Comparison of ENCODE assay signal across 26 cellular contexts in the genomic region with DNA sequence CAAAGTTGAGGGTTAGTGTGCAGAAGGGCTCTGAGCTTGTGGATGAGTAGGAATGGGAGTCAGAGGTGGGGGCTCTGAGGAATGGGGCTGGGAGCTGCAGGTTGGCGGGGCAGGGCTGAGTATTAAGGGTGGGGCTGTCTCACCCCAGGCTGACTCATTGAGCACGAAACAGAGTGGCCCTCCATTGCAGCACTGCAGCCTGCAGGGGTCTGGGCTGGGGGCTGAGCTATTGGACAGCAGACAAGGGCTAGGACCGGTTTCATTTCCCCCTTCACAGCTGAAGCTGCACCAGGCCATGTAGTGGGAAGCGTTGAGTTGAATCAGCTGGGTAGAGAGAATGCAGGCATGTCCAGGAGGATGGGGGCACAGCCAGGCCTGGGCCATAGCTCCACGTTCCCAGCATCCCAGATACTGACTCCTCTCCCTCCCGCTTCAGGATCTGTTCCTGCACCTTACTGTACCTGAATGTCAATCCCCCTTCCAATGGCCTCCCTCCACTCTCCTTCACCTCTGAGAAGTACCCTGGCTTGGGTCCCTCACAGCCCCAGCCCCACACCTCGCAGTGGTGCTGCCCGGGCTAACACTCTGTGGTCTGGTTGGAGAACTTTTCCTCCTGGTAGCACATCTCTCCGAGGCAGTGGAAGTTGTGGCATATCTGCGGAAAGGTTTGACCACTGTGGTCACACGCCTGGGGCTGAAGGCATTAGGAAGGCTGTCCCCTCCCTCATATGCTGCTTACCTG. TPM values are rescaled to one million over a fixed set of nuclear protein-coding genes. Genes with fewer than 3 reads are reported as not detected.
DNase-seq lines count a peak whose midpoint lies in the region; ATAC-seq, FAIRE-seq and TF ChIP-seq lines count a peak whose summit lies in the region.
"Had no signal": no experiment of that assay in that cellular context is flagged by ENCODE, and none has a peak within 500 bp of the region (broad histone marks: within the 10 kb centered on the region; RNA-seq: fewer than 3 reads in every experiment).

No MANE protein-coding gene starts in this region.

- H3K36me3 ChIP-seq in HepG2 (replicated peaks in 1 of 2; ENCODE audit: control insufficient read depth in 1 of 2, insufficient read depth in 2 of 2, low read length in 2 of 2) (no peaks in the 10 kb centered on the region), right lobe of liver (no peaks in the 10 kb centered on the region), RWPE2 (ENCODE audit: low read depth) (no peaks in the 10 kb centered on the region), Peyer's patch (no peaks in the 10 kb centered on the region)

- TF ChIP-seq RAD21 in HepG2 (CRISPR knock-in tag; IDR thresholded peaks at IDR 0.05), result no peak

- TF ChIP-seq POLR2A in HepG2 (IDR thresholded peaks at IDR 0.05; ENCODE audit: insufficient read depth in 1 of 2, low read depth in 2 of 2, low read length in 2 of 2) (no peak), right lobe of liver (IDR thresholded peaks at IDR 0.05) (no peak), Peyer's patch (IDR thresholded peaks at IDR 0.05) (no peak)

- H3K4me3 ChIP-seq in HepG2 (replicated peaks in 1 of 3; ENCODE audit: insufficient read depth in 1 of 3, low read depth in 2 of 3, low read length in 3 of 3), result peak overlapping the region in 1 of 3 experiments; percentile 44; a peak in 1 of 6 replicates
- no peak overlapping the region for H3K4me3 ChIP-seq in right lobe of liver
- H3K4me3 ChIP-seq in RWPE2 (ENCODE audit: severe bottlenecking), result no peak overlapping the region
- H3K4me3 ChIP-seq in Peyer's patch, result no peak overlapping the region

- CTCF ChIA-PET in HepG2 (lab: Yijun Ruan, JAX; ENCODE audit: low intra/inter-chr PET ratio, low total read pairs), result no interaction called here

- H3K4me2 ChIP-seq in HepG2 (ENCODE audit: low read depth, low read length), result peak overlapping the region; percentile 51

- FAIRE-seq in HepG2 (lab: Jason Lieb, UNC), result no peak
- FAIRE-seq: GM12892, small intestine, urothelium cell line had no signal

- TF ChIP-seq CTCF in HepG2 (CRISPR knock-in tag; IDR thresholded peaks at IDR 0.05) (no peak), right lobe of liver (IDR thresholded peaks at IDR 0.05) (no peak), RWPE2 (IDR thresholded peaks at IDR 0.05; ENCODE audit: poor library complexity, severe bottlenecking) (no peak), foreskin keratinocyte (conservative IDR thresholded peaks at IDR 0.05) (no peak), Peyer's patch (IDR thresholded peaks at IDR 0.05) (no peak)

- intact Hi-C loops in HepG2 (cut with micrococcal nuclease; ENCODE audit: unreplicated experiment) (no loop called here), right lobe of liver (cut with DNase I) (no loop called here)

- no TSS peak for BruUV-seq in HepG2 (replicated peaks; lab: Mats Ljungman, UMichigan)

- H3K79me2 ChIP-seq in HepG2 (ENCODE audit: insufficient read depth, low read length), result no peaks in the 10 kb centered on the region

- WGBS in HepG2 (ENCODE audit: low lambda C conversion rate), result 40% methylated on average over 10 of the region's 11 CpGs
- 88% methylated on average over 5 of the region's 11 CpGs for WGBS in right lobe of liver (ENCODE audit: insufficient coverage, low coverage, low lambda C conversion rate, missing lambda C conversion rate)

- H3K4me1 ChIP-seq in HepG2 (ENCODE audit: insufficient read depth, low read length) (peaks cover 71% of the 10 kb centered on the region), right lobe of liver (peaks cover 0 to 4% (median 0%) of the 10 kb centered on the region in 4 donors), RWPE2 (ENCODE audit: insufficient read depth, poor library complexity, severe bottlenecking) (no peaks in the 10 kb centered on the region), foreskin keratinocyte (no peaks in the 10 kb centered on the region), Peyer's patch (peaks cover 0 to 12% (median 2%) of the 10 kb centered on the region in 4 donors)

- DNase-seq in HepG2 (ENCODE audit: low spot score), result no peak
- DNase-seq in right lobe of liver, result no peak
- DNase-seq in RWPE2 (ENCODE audit: low spot score), result no peak
- DNase-seq in foreskin keratinocyte, result no peak
- no peak for DNase-seq in Peyer's patch
- no peak for DNase-seq in NCI-H1436 (lab: John Stamatoyannopoulos, UW)
- DNase-seq in NCI-H2227 treated with DMSO at 0.1 percent for 48 hours (lab: John Stamatoyannopoulos, UW), result no peak
- DNase-seq: ACHN; activated B cell treated with CpG ODN at 0.5 μM for 24 hours; activated CD4-positive, alpha-beta T cell treated with anti-CD3 and anti-CD28 coated beads, Interleukin-2, amount 50 U/mL, for 48 hours; cerebellar nuclear complex; effector CD4-positive, alpha-beta T cell; erythroblast; foreskin fibroblast; naive B cell; NCI-H146; NCI-H2171; NCI-H524 treated with DMSO at 0.1 percent for 48 hours; NK-92 treated with Interleukin-12 subunit alpha and Interleukin-12 subunit beta, amount 100 ng/mL, for 24 hours; small intestine; stimulated activated CD4-positive, alpha-beta T cell treated with anti-CD3 and anti-CD28 coated beads, Interleukin-1b, Interleukin-23, amount 100 ng/mL, for 48 hours had no signal

- in situ Hi-C loops in HepG2 (cut with HindIII; ENCODE audit: extremely low pct_ligation_motif_present, low pct_unique_long_range_greater_than_20kb), result no loop called here

- H3K9me3 ChIP-seq in HepG2 (ENCODE audit: low read length) (no peaks in the 10 kb centered on the region), right lobe of liver (no peaks in the 10 kb centered on the region), RWPE2 (ENCODE audit: severe bottlenecking) (no peaks in the 10 kb centered on the region), Peyer's patch (no peaks in the 10 kb centered on the region)

- ATAC-seq in HepG2 (peak; percentile 2), right lobe of liver (no peak), RWPE2 (ENCODE audit: low read depth) (peak; percentile 8; the same call in 1 of the 3 replicates), foreskin keratinocyte (peak; percentile 12), GM21367 (IDR thresholded peaks at IDR 0.05; ENCODE audit: unreplicated experiment) (no peak)
- ATAC-seq: left lobe of liver had no signal

- TF ChIP-seq EP300 in HepG2 (IDR thresholded peaks at IDR 0.05; ENCODE audit: low read depth in 2 of 2, low read length in 2 of 2), result no peak
- TF ChIP-seq EP300 in HepG2 (CRISPR knock-in tag; IDR thresholded peaks at IDR 0.05; ENCODE audit: borderline replicate concordance), result no peak

- no peak overlapping the region for H2AFZ ChIP-seq in HepG2 (ENCODE audit: low read length)

- H3K27me3 ChIP-seq in HepG2 (ENCODE audit: control insufficient read depth in 1 of 2, insufficient read depth in 2 of 2, low read length in 2 of 2), result no peaks in the 10 kb centered on the region; a peak in 1 of 5 replicates
- H3K27me3 ChIP-seq in right lobe of liver, result no peaks in the 10 kb centered on the region
- H3K27me3 ChIP-seq in RWPE2 (ENCODE audit: insufficient read depth, poor library complexity, severe bottlenecking), result no peaks in the 10 kb centered on the region
- H3K27me3 ChIP-seq in foreskin keratinocyte, result no peaks in the 10 kb centered on the region
- H3K27me3 ChIP-seq in Peyer's patch, result no peaks in the 10 kb centered on the region

- H4K20me1 ChIP-seq in HepG2 (ENCODE audit: insufficient read depth, low read length), result no peaks in the 10 kb centered on the region

- H3K27ac ChIP-seq in HepG2 (ENCODE audit: extremely low read length, insufficient read depth, low read length), result no peak overlapping the region
- no peak overlapping the region for H3K27ac ChIP-seq in right lobe of liver
- no peak overlapping the region for H3K27ac ChIP-seq in RWPE2 (ENCODE audit: poor library complexity, severe bottlenecking)
- H3K27ac ChIP-seq in foreskin keratinocyte, result no peak overlapping the region
- no peak overlapping the region for H3K27ac ChIP-seq in Peyer's patch
- H3K27ac ChIP-seq: RWPE1 had no signal

- POLR2A ChIA-PET in HepG2 (lab: Yijun Ruan, JAX), result interaction anchor here (3.5 kb wide), 1 partner anchor 11 kb away, joined by 13 read pairs; no protein-coding TSS in a partner anchor

- H3K9ac ChIP-seq in HepG2 (ENCODE audit: insufficient read depth, low read depth, low read length), result no peak overlapping the region

RNA-seq across cellular contexts. Expression of gene INPP5B, which starts 4.4 kb away (rescaled TPM):
- total RNA-seq in HepG2 (2016; rRNA removed; fragmentation: Illumina TruSeq; extraction: Trizol) (9.0 and 9.1 TPM in 2 replicates), right lobe of liver (10 to 100 TPM; 10.5 to 23.1 (median 14.6) TPM), foreskin keratinocyte (7.3 and 8.0 TPM in 2 replicates), Peyer's patch (10 to 100 TPM; 24.7 to 56.9 (median 35.3) TPM)
- total RNA-seq in HepG2 (2016; cell fraction: cytosol; rRNA removed; fragmentation: Illumina TruSeq; extraction: Trizol; ENCODE audit: low read depth), result 3.6 and 5.3 TPM in 2 replicates
- total RNA-seq in HepG2 (2016; cell fraction: insoluble cytoplasmic fraction; rRNA removed; fragmentation: Illumina TruSeq; extraction: Trizol), result 8.8 and 11.3 TPM in 2 replicates
- total RNA-seq in HepG2 (2016; cell fraction: membrane; rRNA removed; fragmentation: Illumina TruSeq; extraction: Trizol), result 3.4 and 3.8 TPM in 2 replicates
- total RNA-seq in HepG2 (2016; cell fraction: nucleus; rRNA removed; fragmentation: Illumina TruSeq; extraction: Trizol), result 7.2 and 10.1 TPM in 2 replicates
- polyA plus RNA-seq in HepG2 (2011; rRNA removed) (9.8 and 10.9 TPM in 2 replicates), foreskin keratinocyte (2.7 and 3.2 TPM in 2 replicates)
- 5.7 and 7.2 TPM in 2 replicates for polyA plus RNA-seq in HepG2 (2011; cell fraction: cytosol; rRNA removed)
- polyA plus RNA-seq in HepG2 (2011; cell fraction: nucleus; rRNA removed), result 13.9 and 16.7 TPM in 2 replicates
- polyA plus RNA-seq in HepG2 (2012), result 6.0 and 6.2 TPM in 2 replicates
- polyA plus RNA-seq in HepG2 (2016; cell fraction: cytosol; fragmentation: Illumina TruSeq; extraction: Trizol; ENCODE audit: low read depth), result 0.57 and 0.60 TPM in 2 replicates
- 5.8 and 6.1 TPM in 2 replicates for polyA plus RNA-seq in HepG2 (2016; cell fraction: insoluble cytoplasmic fraction; fragmentation: Illumina TruSeq; extraction: Trizol; ENCODE audit: low read depth)
- 1.4 and 1.6 TPM in 2 replicates for polyA plus RNA-seq in HepG2 (2016; cell fraction: membrane; fragmentation: Illumina TruSeq; extraction: Trizol; ENCODE audit: low read depth)
- 9.0 and 10.2 TPM in 2 replicates for polyA plus RNA-seq in HepG2 (2016; cell fraction: nucleus; fragmentation: Illumina TruSeq; extraction: Trizol; ENCODE audit: insufficient read depth, low read depth)
- 10.5 and 25.4 TPM in 2 replicates for polyA minus RNA-seq in HepG2 (2011; rRNA and poly(A)+ RNA removed; ENCODE audit: low replicate concordance)
- polyA minus RNA-seq in HepG2 (2011; cell fraction: cytosol; rRNA and poly(A)+ RNA removed), result 6.4 and 9.1 TPM in 2 replicates
- 20.9 and 33.6 TPM in 2 replicates for polyA minus RNA-seq in HepG2 (2011; cell fraction: nucleus; rRNA and poly(A)+ RNA removed)

RNA-seq across cellular contexts. Expression of gene SF3A3, which starts 38.6 kb away (rescaled TPM):
- 122 and 189 TPM in 2 replicates for total RNA-seq in HepG2 (2016; rRNA removed; fragmentation: Illumina TruSeq; extraction: Trizol)
- 18.5 and 25.3 TPM in 2 replicates for total RNA-seq in HepG2 (2016; cell fraction: cytosol; rRNA removed; fragmentation: Illumina TruSeq; extraction: Trizol; ENCODE audit: low read depth)
- total RNA-seq in HepG2 (2016; cell fraction: insoluble cytoplasmic fraction; rRNA removed; fragmentation: Illumina TruSeq; extraction: Trizol), result 132 and 186 TPM in 2 replicates
- total RNA-seq in HepG2 (2016; cell fraction: membrane; rRNA removed; fragmentation: Illumina TruSeq; extraction: Trizol), result 29.8 and 36.9 TPM in 2 replicates
- 74.7 and 82.3 TPM in 2 replicates for total RNA-seq in HepG2 (2016; cell fraction: nucleus; rRNA removed; fragmentation: Illumina TruSeq; extraction: Trizol)
- polyA plus RNA-seq in HepG2 (2011; rRNA removed), result 24.1 and 31.6 TPM in 2 replicates
- 16.2 and 22.5 TPM in 2 replicates for polyA plus RNA-seq in HepG2 (2011; cell fraction: cytosol; rRNA removed)
- polyA plus RNA-seq in HepG2 (2011; cell fraction: nucleus; rRNA removed), result 24.3 and 33.1 TPM in 2 replicates
- 47.3 and 68.3 TPM in 2 replicates for polyA plus RNA-seq in HepG2 (2012)
- polyA plus RNA-seq in HepG2 (2016; cell fraction: cytosol; fragmentation: Illumina TruSeq; extraction: Trizol; ENCODE audit: low read depth), result 8.8 and 10.6 TPM in 2 replicates
- polyA plus RNA-seq in HepG2 (2016; cell fraction: insoluble cytoplasmic fraction; fragmentation: Illumina TruSeq; extraction: Trizol; ENCODE audit: low read depth), result 124 and 134 TPM in 2 replicates
- 11.0 and 11.3 TPM in 2 replicates for polyA plus RNA-seq in HepG2 (2016; cell fraction: membrane; fragmentation: Illumina TruSeq; extraction: Trizol; ENCODE audit: low read depth)
- polyA plus RNA-seq in HepG2 (2016; cell fraction: nucleus; fragmentation: Illumina TruSeq; extraction: Trizol; ENCODE audit: insufficient read depth, low read depth), result 54.3 and 57.2 TPM in 2 replicates
- 13.7 and 41.0 TPM in 2 replicates for polyA minus RNA-seq in HepG2 (2011; rRNA and poly(A)+ RNA removed; ENCODE audit: low replicate concordance)
- 34.7 and 37.0 TPM in 2 replicates for polyA minus RNA-seq in HepG2 (2011; cell fraction: cytosol; rRNA and poly(A)+ RNA removed)
- polyA minus RNA-seq in HepG2 (2011; cell fraction: nucleus; rRNA and poly(A)+ RNA removed), result 42.7 and 58.1 TPM in 2 replicates
- total RNA-seq in right lobe of liver, result 10 to 100 TPM; 13.6 to 32.1 (median 20.8) TPM
- total RNA-seq in foreskin keratinocyte, result 77.6 and 102 TPM in 2 replicates
- 40.1 and 49.1 TPM in 2 replicates for polyA plus RNA-seq in foreskin keratinocyte
- 100 to 1,000 TPM in 1 of 4 donors, 10 to 100 TPM in 3; 29.9 to 144 (median 36.0) TPM for total RNA-seq in Peyer's patch

RNA-seq across cellular contexts. Expression of gene FHL3, which starts 54.1 kb away (rescaled TPM):
- total RNA-seq in HepG2 (2016; rRNA removed; fragmentation: Illumina TruSeq; extraction: Trizol) (2.8 TPM in 2 replicates), right lobe of liver (1 to 10 TPM; 1.3 to 7.1 (median 4.4) TPM), foreskin keratinocyte (12.1 and 15.8 TPM in 2 replicates), Peyer's patch (10 to 100 TPM in 1 of 4 donors, 1 to 10 TPM in 3; 3.3 to 13.2 (median 4.9) TPM)
- 2.3 and 2.5 TPM in 2 replicates for total RNA-seq in HepG2 (2016; cell fraction: cytosol; rRNA removed; fragmentation: Illumina TruSeq; extraction: Trizol; ENCODE audit: low read depth)
- total RNA-seq in HepG2 (2016; cell fraction: insoluble cytoplasmic fraction; rRNA removed; fragmentation: Illumina TruSeq; extraction: Trizol), result 1.7 and 3.4 TPM in 2 replicates
- 3.3 and 3.5 TPM in 2 replicates for total RNA-seq in HepG2 (2016; cell fraction: membrane; rRNA removed; fragmentation: Illumina TruSeq; extraction: Trizol)
- 3.1 and 4.0 TPM in 2 replicates for total RNA-seq in HepG2 (2016; cell fraction: nucleus; rRNA removed; fragmentation: Illumina TruSeq; extraction: Trizol)
- polyA plus RNA-seq in HepG2 (2011; rRNA removed) (6.6 and 8.6 TPM in 2 replicates), foreskin keratinocyte (22.9 and 32.8 TPM in 2 replicates)
- polyA plus RNA-seq in HepG2 (2011; cell fraction: cytosol; rRNA removed), result 5.2 and 5.5 TPM in 2 replicates
- 31.9 and 32.9 TPM in 2 replicates for polyA plus RNA-seq in HepG2 (2011; cell fraction: nucleus; rRNA removed)
- polyA plus RNA-seq in HepG2 (2012), result 11.9 and 15.1 TPM in 2 replicates
- polyA plus RNA-seq in HepG2 (2016; cell fraction: cytosol; fragmentation: Illumina TruSeq; extraction: Trizol; ENCODE audit: low read depth), result 5.5 and 6.1 TPM in 2 replicates
- polyA plus RNA-seq in HepG2 (2016; cell fraction: insoluble cytoplasmic fraction; fragmentation: Illumina TruSeq; extraction: Trizol; ENCODE audit: low read depth), result 4.6 and 6.9 TPM in 2 replicates
- 7.6 and 10.1 TPM in 2 replicates for polyA plus RNA-seq in HepG2 (2016; cell fraction: membrane; fragmentation: Illumina TruSeq; extraction: Trizol; ENCODE audit: low read depth)
- polyA plus RNA-seq in HepG2 (2016; cell fraction: nucleus; fragmentation: Illumina TruSeq; extraction: Trizol; ENCODE audit: insufficient read depth, low read depth), result 7.2 and 9.0 TPM in 2 replicates
- polyA minus RNA-seq in HepG2 (2011; rRNA and poly(A)+ RNA removed; ENCODE audit: low replicate concordance), result 23.2 and 31.5 TPM in 2 replicates
- polyA minus RNA-seq in HepG2 (2011; cell fraction: cytosol; rRNA and poly(A)+ RNA removed), result 8.4 and 8.7 TPM in 2 replicates
- 15.3 and 23.5 TPM in 2 replicates for polyA minus RNA-seq in HepG2 (2011; cell fraction: nucleus; rRNA and poly(A)+ RNA removed)

Comparison
In these comparisons a context has a peak if more than half of its experiments do, and no peak if none do; other contexts are left out.
1. ATAC-seq: peak in HepG2 (single experiment), RWPE2 (single experiment) and foreskin keratinocyte (single experiment); none in right lobe of liver (0 of 4) and GM21367 (single experiment).